16 cellular contexts compared by ENCODE assay signal in the genomic region with DNA sequence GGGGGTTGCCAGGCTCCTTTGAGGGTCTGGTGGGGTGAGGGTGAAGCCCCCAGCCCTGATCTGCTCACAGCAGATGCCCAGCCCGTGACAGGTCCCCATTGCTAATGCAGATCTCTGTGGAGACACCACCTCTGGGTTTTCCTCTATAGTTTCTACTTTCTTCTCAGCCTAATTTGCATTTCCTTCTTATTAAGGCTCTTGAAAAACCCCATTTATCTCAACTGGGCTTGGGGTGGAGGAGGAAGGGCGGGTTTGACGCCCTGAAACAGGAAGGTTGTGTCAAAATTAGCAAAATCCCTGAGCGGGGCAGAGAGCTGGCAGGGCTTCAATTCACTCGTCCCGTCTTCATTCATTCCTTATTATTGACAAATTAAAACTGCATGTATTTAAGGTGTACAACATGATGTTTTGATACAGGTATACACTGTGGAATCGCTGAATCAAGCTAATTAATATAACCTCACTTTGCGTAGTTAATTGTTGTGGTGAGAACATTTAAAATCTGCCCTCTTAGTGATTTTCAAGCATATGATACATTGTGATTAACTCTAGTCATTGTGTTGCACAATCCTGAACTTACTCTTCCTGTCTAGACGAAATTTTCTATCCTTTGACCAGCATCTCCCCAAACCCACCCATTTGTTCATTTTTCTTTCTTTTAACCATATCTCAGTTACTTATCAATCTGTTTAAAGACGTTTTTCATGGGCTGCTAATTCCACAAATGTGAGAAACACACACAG. TPM values are rescaled to one million over a fixed set of nuclear protein-coding genes. Genes with fewer than 3 reads are reported as not detected.
A peak's percentile ranks its signal among the peaks of the same experiment; 100 is the strongest.
DNase-seq lines count a peak whose midpoint lies in the region; ATAC-seq and TF ChIP-seq lines count a peak whose summit lies in the region.
"Not testable (repeated sequence)": the region's sequence is repeated elsewhere in the genome, so short reads cannot be mapped to it uniquely, and the experiment has no call there.
"Had no signal": no experiment of that assay in that cellular context is flagged by ENCODE, and none has a peak within 500 bp of the region (broad histone marks: within the 10 kb centered on the region; RNA-seq: fewer than 3 reads in every experiment).

No MANE protein-coding gene starts in this region.

- H3K79me2 ChIP-seq in Karpas-422 (ENCODE audit: low read length): not testable (repeated sequence)

- TF ChIP-seq POLR2A in Peyer's patch (IDR thresholded peaks at IDR 0.05); transverse colon (IDR thresholded peaks at IDR 0.05): not testable (repeated sequence)

- not testable (repeated sequence) for TF ChIP-seq EP300 in transverse colon (IDR thresholded peaks at IDR 0.05; ENCODE audit: low read depth)

- H3K27ac ChIP-seq in CD4-positive, alpha-beta T cell (ENCODE audit: low read depth, low read length): peak overlapping the region; percentile 35
- H3K27ac ChIP-seq in Karpas-422 (ENCODE audit: low read length): not testable (repeated sequence)
- H3K27ac ChIP-seq in Peyer's patch (peak overlapping the region in 3 of 4 donors; percentile 9 to 79 (median 55)), transverse colon (peak overlapping the region in 3 of 4 donors; percentile 31 to 57 (median 48))

- H3K4me1 Mint-ChIP-seq in CD4-positive, alpha-beta T cell (ENCODE audit: low read depth): peaks cover 54% of the 10 kb centered on the region
- peaks cover 44% of the 10 kb centered on the region for H3K4me1 Mint-ChIP-seq in activated CD4-positive, alpha-beta T cell treated with anti-CD3 and anti-CD28 coated beads, Interleukin-2, amount 10 ng/mL, durations not matched to agents 24 days and 14 days
- peaks cover 54% of the 10 kb centered on the region for H3K4me1 Mint-ChIP-seq in activated naive CD4-positive, alpha-beta T cell treated with anti-CD3 and anti-CD28 coated beads, Interleukin-2, amount 10 ng/mL, durations not matched to agents 7 days and 5 days
- H3K4me1 Mint-ChIP-seq in effector memory CD8-positive, alpha-beta T cell (ENCODE audit: low read depth in 2 of 2): peaks cover 43 to 53% of the 10 kb centered on the region in 2 donors
- peaks cover 41 to 59% of the 10 kb centered on the region in 2 donors for H3K4me1 Mint-ChIP-seq in natural killer cell

- ATAC-seq in CD4-positive, alpha-beta T cell (ENCODE audit: poor library complexity): peak; percentile 35
- ATAC-seq in effector memory CD8-positive, alpha-beta T cell (replicated peaks): peak; percentile 60
- ATAC-seq in natural killer cell: peak; percentile 54 to 69 (median 63)

- H3K4me1 ChIP-seq in Karpas-422 (ENCODE audit: low read length): peaks cover 25% of the 10 kb centered on the region
- H3K4me1 ChIP-seq in Peyer's patch, transverse colon: not testable (repeated sequence)

- DNase-seq in CD4-positive, alpha-beta T cell; Karpas-422; Peyer's patch; activated CD4-positive, alpha-beta T cell treated with anti-CD3 and anti-CD28 coated beads, Interleukin-2, amount 10 ng/mL, durations not matched to agents 24 days and 14 days; activated naive CD4-positive, alpha-beta T cell treated with anti-CD3 and anti-CD28 coated beads, Interleukin-2, amount 10 ng/mL, durations not matched to agents 7 days and 5 days; effector memory CD8-positive, alpha-beta T cell; natural killer cell; transverse colon: not testable (repeated sequence)

- H3K36me3 ChIP-seq in Karpas-422 (ENCODE audit: insufficient read depth, low read length); Peyer's patch; transverse colon: not testable (repeated sequence)

- 19 to 33% methylated on average over 4 to 7 of the region's 10 CpGs for WGBS in transverse colon (ENCODE audit: low coverage in 1 of 2), 2 donors

- peak overlapping the region; percentile 38; the same call in 1 of the 2 replicates for H3K4me3 ChIP-seq in Karpas-422 (ENCODE audit: low read length)
- peak overlapping the region in 3 of 4 donors; percentile 12 to 27 (median 14) for H3K4me3 ChIP-seq in Peyer's patch
- H3K4me3 ChIP-seq in transverse colon: peak overlapping the region in 1 of 4 donors; percentile 10

- H3K27me3 Mint-ChIP-seq in CD4-positive, alpha-beta T cell; activated CD4-positive, alpha-beta T cell treated with anti-CD3 and anti-CD28 coated beads, Interleukin-2, amount 10 ng/mL, durations not matched to agents 24 days and 14 days; effector memory CD8-positive, alpha-beta T cell; natural killer cell (ENCODE audit: low read depth in 2 of 2): not testable (repeated sequence)
- peaks cover 14% of the 10 kb centered on the region for H3K27me3 Mint-ChIP-seq in activated naive CD4-positive, alpha-beta T cell treated with anti-CD3 and anti-CD28 coated beads, Interleukin-2, amount 10 ng/mL, durations not matched to agents 7 days and 5 days

- intact Hi-C loops in CD4-positive, alpha-beta T cell (cut with DNase I, micrococcal nuclease); activated CD4-positive, alpha-beta T cell treated with anti-CD3 and anti-CD28 coated beads, Interleukin-2, amount 10 ng/mL, durations not matched to agents 24 days and 14 days (cut with micrococcal nuclease); natural killer cell (cut with micrococcal nuclease); transverse colon (cut with DNase I; ENCODE audit: low total_unique reads): not testable (repeated sequence)

- not testable (repeated sequence) for H3K9me3 ChIP-seq in CD4-positive, alpha-beta T cell (ENCODE audit: control insufficient read depth, low read length); Karpas-422 (ENCODE audit: low read length); Peyer's patch; transverse colon

- H3K4me3 Mint-ChIP-seq in CD4-positive, alpha-beta T cell: peak overlapping the region; percentile 79
- peak overlapping the region; percentile 62 for H3K4me3 Mint-ChIP-seq in activated CD4-positive, alpha-beta T cell treated with anti-CD3 and anti-CD28 coated beads, Interleukin-2, amount 10 ng/mL, durations not matched to agents 24 days and 14 days
- H3K4me3 Mint-ChIP-seq in activated naive CD4-positive, alpha-beta T cell treated with anti-CD3 and anti-CD28 coated beads, Interleukin-2, amount 10 ng/mL, durations not matched to agents 7 days and 5 days: peak overlapping the region; percentile 94
- peak overlapping the region; percentile 82 to 98 for H3K4me3 Mint-ChIP-seq in effector memory CD8-positive, alpha-beta T cell
- peak overlapping the region; percentile 97 for H3K4me3 Mint-ChIP-seq in natural killer cell

- not testable (repeated sequence) for H4K20me1 ChIP-seq in Karpas-422 (ENCODE audit: insufficient read depth, low read depth, low read length)

- in situ Hi-C loops in transverse colon (cut with MboI; ENCODE audit: low pct_ligation_motif_present in 1 of 4, low pct_unique_long_range_greater_than_20kb in 1 of 4, low sequenced_read_pairs in 3 of 4): not testable (repeated sequence)

- not testable (repeated sequence) for H3K9me2 ChIP-seq in Karpas-422 (replicated peaks; ENCODE audit: insufficient read depth, low read length)

- CTCF ChIA-PET in CD4-positive, alpha-beta T cell (lab: Charles Lee): not testable (repeated sequence)
- CTCF ChIA-PET in activated naive CD4-positive, alpha-beta T cell treated with anti-CD3 and anti-CD28 coated beads, Interleukin-2, amount 10 ng/mL, durations not matched to agents 7 days and 5 days (lab: Charles Lee): interaction anchor here (1.9 kb wide), 1 partner anchor 29 kb away, joined by 5 read pairs; no protein-coding TSS in a partner anchor

- peak overlapping the region; percentile 87 for H3K27ac Mint-ChIP-seq in CD4-positive, alpha-beta T cell
- peak overlapping the region; percentile 50 for H3K27ac Mint-ChIP-seq in activated CD4-positive, alpha-beta T cell treated with anti-CD3 and anti-CD28 coated beads, Interleukin-2, amount 10 ng/mL, durations not matched to agents 24 days and 14 days
- peak overlapping the region; percentile 86 for H3K27ac Mint-ChIP-seq in activated naive CD4-positive, alpha-beta T cell treated with anti-CD3 and anti-CD28 coated beads, Interleukin-2, amount 10 ng/mL, durations not matched to agents 7 days and 5 days
- peak overlapping the region; percentile 93 to 96 for H3K27ac Mint-ChIP-seq in effector memory CD8-positive, alpha-beta T cell
- H3K27ac Mint-ChIP-seq in natural killer cell: peak overlapping the region; percentile 96 to 97

- POLR2A ChIA-PET in CD4-positive, alpha-beta T cell (lab: Charles Lee): interaction anchor here (1.4 kb wide), 1 partner anchor 27 kb away, joined by 11 read pairs; no protein-coding TSS in a partner anchor

- H2AFZ ChIP-seq in Karpas-422 (ENCODE audit: low read length): not testable (repeated sequence)

- H3K36me3 Mint-ChIP-seq in CD4-positive, alpha-beta T cell (ENCODE audit: low read depth): peaks cover 20% of the 10 kb centered on the region
- peaks cover 16% of the 10 kb centered on the region for H3K36me3 Mint-ChIP-seq in activated CD4-positive, alpha-beta T cell treated with anti-CD3 and anti-CD28 coated beads, Interleukin-2, amount 10 ng/mL, durations not matched to agents 24 days and 14 days (ENCODE audit: low read depth)
- peaks cover 52% of the 10 kb centered on the region for H3K36me3 Mint-ChIP-seq in activated naive CD4-positive, alpha-beta T cell treated with anti-CD3 and anti-CD28 coated beads, Interleukin-2, amount 10 ng/mL, durations not matched to agents 7 days and 5 days
- H3K36me3 Mint-ChIP-seq in effector memory CD8-positive, alpha-beta T cell (ENCODE audit: insufficient read depth): peaks cover 28% of the 10 kb centered on the region
- H3K36me3 Mint-ChIP-seq in natural killer cell: not testable (repeated sequence)

- H3K9ac ChIP-seq in Karpas-422 (ENCODE audit: low read length): not testable (repeated sequence)

- not testable (repeated sequence) for H3K27me3 ChIP-seq in CD4-positive, alpha-beta T cell (ENCODE audit: control insufficient read depth, insufficient read depth, low read length); Karpas-422 (ENCODE audit: low read length); Peyer's patch; transverse colon

- peak overlapping the region; percentile 49 for H3K4me2 ChIP-seq in Karpas-422 (ENCODE audit: low read depth, low read length, poor library complexity, severe bottlenecking)

- H3K9me3 Mint-ChIP-seq in CD4-positive, alpha-beta T cell; activated CD4-positive, alpha-beta T cell treated with anti-CD3 and anti-CD28 coated beads, Interleukin-2, amount 10 ng/mL, durations not matched to agents 24 days and 14 days; activated naive CD4-positive, alpha-beta T cell treated with anti-CD3 and anti-CD28 coated beads, Interleukin-2, amount 10 ng/mL, durations not matched to agents 7 days and 5 days; effector memory CD8-positive, alpha-beta T cell; natural killer cell: not testable (repeated sequence)

- TF ChIP-seq CTCF in CD4-positive, alpha-beta T cell (IDR thresholded peaks at IDR 0.05); Peyer's patch (IDR thresholded peaks at IDR 0.05); natural killer cell (IDR thresholded peaks at IDR 0.05); transverse colon (IDR thresholded peaks at IDR 0.05): not testable (repeated sequence)

RNA-seq across cellular contexts. Expression of gene LAIR1, which starts 2.9 kb away (rescaled TPM):
- 10 to 100 TPM; 12.3 to 14.4 TPM for total RNA-seq in CD4-positive, alpha-beta T cell
- 0.15 and 0.61 TPM in 2 replicates for total RNA-seq in Karpas-422 (2014; rRNA removed; shearing (Covaris generic); ENCODE audit: low replicate concordance)
- total RNA-seq in Peyer's patch: 10 to 100 TPM in 2 of 4 donors, 1 to 10 TPM in 2; 2.6 to 51.2 (median 10.0) TPM
- total RNA-seq in activated CD4-positive, alpha-beta T cell treated with anti-CD3 and anti-CD28 coated beads, Interleukin-2, amount 10 ng/mL, durations not matched to agents 24 days and 14 days: 5.9 and 7.7 TPM in 2 replicates
- total RNA-seq in natural killer cell: 100 to 1,000 TPM; 117 to 163 (median 156) TPM
- total RNA-seq in transverse colon: 10 to 100 TPM in 2 of 4 donors, 1 to 10 TPM in 2; 1.9 to 18.4 (median 7.3) TPM
- total RNA-seq: glomerular endothelial cell, H9, mammary epithelial cell, myocyte, osteocyte had no signal

RNA-seq across cellular contexts. Expression of gene LILRA4, which starts 22.9 kb away (rescaled TPM):
- total RNA-seq in CD4-positive, alpha-beta T cell: under 1 TPM; 0.47 to 0.52 TPM
- 0.75 and 10.5 TPM in 2 replicates for total RNA-seq in Karpas-422 (2014; rRNA removed; shearing (Covaris generic); ENCODE audit: low replicate concordance)
- total RNA-seq in Peyer's patch (not detected), natural killer cell (1 to 10 TPM in 2 of 3 donors, not detected in 1; 2.0 to 2.4 TPM), transverse colon (under 1 TPM in 2 of 4 donors, not detected in 2; 0.14 to 0.79 TPM)
- not detected in 2 replicates for total RNA-seq in activated CD4-positive, alpha-beta T cell treated with anti-CD3 and anti-CD28 coated beads, Interleukin-2, amount 10 ng/mL, durations not matched to agents 24 days and 14 days
- total RNA-seq: glomerular endothelial cell, H9, M059J, mammary epithelial cell, myocyte, osteocyte, RPMI7951, urinary bladder had no signal

RNA-seq across cellular contexts. Expression of gene LILRA5, which starts 48.9 kb away (rescaled TPM):
- 1 to 10 TPM; 1.5 TPM for total RNA-seq in CD4-positive, alpha-beta T cell
- total RNA-seq in Karpas-422 (2014; rRNA removed; shearing (Covaris generic); ENCODE audit: low replicate concordance): not detected in 2 replicates
- 1 to 10 TPM in 2 of 4 donors, not detected in 2; 1.9 to 4.1 TPM for total RNA-seq in Peyer's patch
- total RNA-seq in activated CD4-positive, alpha-beta T cell treated with anti-CD3 and anti-CD28 coated beads, Interleukin-2, amount 10 ng/mL, durations not matched to agents 24 days and 14 days: not detected in 2 replicates
- total RNA-seq in natural killer cell: 10 to 100 TPM in 2 of 3 donors, 1 to 10 TPM in 1; 3.4 to 22.3 (median 11.1) TPM
- total RNA-seq in transverse colon: 1 to 10 TPM in 2 of 4 donors, not detected in 2; 1.6 TPM
- total RNA-seq: glomerular endothelial cell, H9, M059J, mammary epithelial cell, myocyte, osteocyte, RPMI7951 had no signal

RNA-seq across cellular contexts. Expression of gene TTYH1, which starts 53.4 kb away (rescaled TPM):
- total RNA-seq in CD4-positive, alpha-beta T cell: not detected
- total RNA-seq in Karpas-422 (2014; rRNA removed; shearing (Covaris generic); ENCODE audit: low replicate concordance): not detected in 2 replicates
- total RNA-seq in Peyer's patch (under 1 TPM in 1 of 4 donors, not detected in 3; 0.35 TPM), natural killer cell (under 1 TPM; 0.59 to 0.84 (median 0.65) TPM), transverse colon (1 to 10 TPM; 1.1 to 7.5 (median 3.0) TPM)
- 0.21 and 0.78 TPM in 2 replicates for total RNA-seq in activated CD4-positive, alpha-beta T cell treated with anti-CD3 and anti-CD28 coated beads, Interleukin-2, amount 10 ng/mL, durations not matched to agents 24 days and 14 days
- total RNA-seq: glomerular endothelial cell, M059J, myocyte, osteocyte, RPMI7951 had no signal
